In genomic region chr20:18048191-18048590, GRCh38 we compare ENCODE assay signal across 18 cellular contexts. TPM values are rescaled to one million over a fixed set of nuclear protein-coding genes. Genes with fewer than 3 reads are reported as not detected.
"Had no signal": no experiment of that assay in that cellular context is flagged by ENCODE, and none has a peak within 500 bp of the region (broad histone marks: within the 10 kb centered on the region; RNA-seq: fewer than 3 reads in every experiment).

No MANE protein-coding gene starts in this region.

- H3K4me1 ChIP-seq: lower lobe of right lung, neural progenitor cell, sigmoid colon had no signal

- H3K9me3 ChIP-seq: ovary had no signal

- H3K27me3 ChIP-seq: ovary had no signal

- ATAC-seq: activated CD8-positive, alpha-beta memory T cell treated with anti-CD3 and anti-CD28 coated beads, Interleukin-2, amount 10 ng/mL, durations not matched to agents 7 days and 5 days; left cardiac atrium; lower lobe of right lung had no signal

- H3K4me3 ChIP-seq: dorsolateral prefrontal cortex, lower lobe of right lung, neural progenitor cell, ovary, sigmoid colon had no signal

- H3K36me3 ChIP-seq: lower lobe of right lung, neural progenitor cell, ovary, sigmoid colon had no signal

- H3K27ac ChIP-seq: dorsolateral prefrontal cortex, lower lobe of right lung, neural progenitor cell, ovary, sigmoid colon had no signal

- DNase-seq: activated CD4-positive, alpha-beta T cell treated with anti-CD3 and anti-CD28 coated beads, Interleukin-2, amount 50 U/mL, for 4 hours; activated CD4-positive, CD25-positive, alpha-beta regulatory T cell; activated CD8-positive, alpha-beta memory T cell treated with anti-CD3 and anti-CD28 coated beads, Interleukin-2, amount 10 ng/mL, durations not matched to agents 7 days and 5 days; activated gamma-delta T cell; activated T-cell treated with anti-CD3 and anti-CD28 coated beads, Interleukin-2, amount 50 U/mL, for 24 hours; anterior cingulate cortex; immature natural killer cell; left cardiac atrium; lower lobe of right lung; midbrain; ovary; sigmoid colon; stimulated activated CD4-positive, alpha-beta T cell treated with anti-CD3 and anti-CD28 coated beads, Interleukin-2, amount 100 ng/mL, for 24 hours; stimulated activated naive CD4-positive, alpha-beta T cell; trophoblast cell had no signal

RNA-seq across cellular contexts. Expression of gene OVOL2, which starts 9.5 kb away (rescaled TPM):
- total RNA-seq: activated CD8-positive, alpha-beta memory T cell treated with anti-CD3 and anti-CD28 coated beads, Interleukin-2, amount 10 ng/mL, durations not matched to agents 7 days and 5 days; chondrocyte; left cardiac atrium; sigmoid colon had no signal
